8 cellular contexts compared by ENCODE assay signal in genomic region chr4:78864405-78865024, GRCh38.
DNase-seq lines count a peak whose midpoint lies in the region; ATAC-seq and TF ChIP-seq lines count a peak whose summit lies in the region.

No MANE protein-coding gene starts in this region.

- H3K79me2 ChIP-seq in Loucy (ENCODE audit: insufficient read depth, low read length), result peaks cover 11% of the 10 kb centered on the region; the same call in 1 of the 2 replicates

- CTCF ChIA-PET in Panc1 (lab: Charles Lee), result no interaction called here

- peaks cover 82% of the 10 kb centered on the region for H3K36me3 ChIP-seq in Loucy (ENCODE audit: insufficient read depth, low read length)
- 0 out of 2 replicates have a peak, but pooled peaks cover 3% of the 10 kb centered on the region for H3K36me3 ChIP-seq in Panc1 (ENCODE audit: control insufficient read depth, insufficient read depth, low read length)
- peaks cover 0 to 7% (median 1%) of the 10 kb centered on the region in 4 donors for H3K36me3 ChIP-seq in right lobe of liver
- no peaks in the 10 kb centered on the region for H3K36me3 ChIP-seq in uterus

- H3K4me1 ChIP-seq in Loucy (ENCODE audit: insufficient read depth, low read length, poor library complexity, severe bottlenecking) (peaks cover 3% of the 10 kb centered on the region), Panc1 (ENCODE audit: control insufficient read depth, insufficient read depth, low read length) (no peaks in the 10 kb centered on the region), right lobe of liver (peaks cover 0 to 10% (median 4%) of the 10 kb centered on the region in 4 donors), uterus (no peaks in the 10 kb centered on the region)

- H4K20me1 ChIP-seq in Loucy (ENCODE audit: insufficient read depth, low read length, poor library complexity, severe bottlenecking), result peaks cover 5% of the 10 kb centered on the region

- H3K27me3 ChIP-seq in Loucy (ENCODE audit: insufficient read depth, low read length, poor library complexity, severe bottlenecking), result no peaks in the 10 kb centered on the region
- no peaks in the 10 kb centered on the region for H3K27me3 ChIP-seq in Panc1 (ENCODE audit: control insufficient read depth, insufficient read depth, low read length)
- no peaks in the 10 kb centered on the region for H3K27me3 ChIP-seq in right lobe of liver
- H3K27me3 ChIP-seq in uterus, result no peaks in the 10 kb centered on the region

- H3K4me2 ChIP-seq in Loucy (ENCODE audit: low read depth, low read length, poor library complexity, severe bottlenecking), result no peak overlapping the region

- H3K27ac ChIP-seq in Panc1 (ENCODE audit: low read length) (no peak overlapping the region), coronary artery (peak overlapping the region in 1 of 2 donors; percentile 5), right lobe of liver (peak overlapping the region in 1 of 3 donors; percentile 25), uterus (no peak overlapping the region)

- TF ChIP-seq POLR2A in right lobe of liver (IDR thresholded peaks at IDR 0.05) (no peak), uterus (IDR thresholded peaks at IDR 0.05) (no peak)

- intact Hi-C loops in Panc1 (cut with micrococcal nuclease; ENCODE audit: unreplicated experiment), result loop anchor here (1.0 kb wide), 1 partner anchor 252 kb away; no protein-coding TSS in a partner anchor
- intact Hi-C loops in right lobe of liver (cut with DNase I), result no loop called here
- intact Hi-C loops in uterus (cut with DNase I; ENCODE audit: low total_unique reads), result loop anchor here (10.0 kb wide), 1 partner anchor 230 kb away; no protein-coding TSS in a partner anchor

- no peaks in the 10 kb centered on the region for H3K9me2 ChIP-seq in Loucy (replicated peaks; ENCODE audit: low read depth, low read length)

- WGBS in right lobe of liver (ENCODE audit: insufficient coverage, low coverage, low lambda C conversion rate, missing lambda C conversion rate), result 32% methylated on average over 3 of the region's 3 CpGs

- in situ Hi-C loops in Panc1 (cut with HindIII; ENCODE audit: low pct_unique_long_range_greater_than_20kb, low sequenced_read_pairs), result no loop called here

- peak; percentile 84 for TF ChIP-seq CTCF in Loucy (conservative IDR thresholded peaks at IDR 0.05; ENCODE audit: low read length)
- TF ChIP-seq CTCF in Panc1 (IDR thresholded peaks at IDR 0.05), result peak; percentile 61; the same call in 1 of the 2 replicates
- TF ChIP-seq CTCF in coronary artery (IDR thresholded peaks at IDR 0.05), result peak; percentile 42
- peak; percentile 76 to 86 (median 80) for TF ChIP-seq CTCF in right lobe of liver (IDR thresholded peaks at IDR 0.05)
- TF ChIP-seq CTCF in uterus (IDR thresholded peaks at IDR 0.05), result peak; percentile 63 to 78 (median 74)

- no peak overlapping the region for H2AFZ ChIP-seq in Loucy (ENCODE audit: low read length)

- H3F3A ChIP-seq in Loucy (ENCODE audit: low read depth), result no peaks in the 10 kb centered on the region

- peak; percentile 73 for DNase-seq in COR-L47 (lab: John Stamatoyannopoulos, UW)
- peak; percentile 41 for DNase-seq in Panc1 (ENCODE audit: low read depth, low spot score)
- no peak for DNase-seq in coronary artery (ENCODE audit: low spot score)
- DNase-seq in right lobe of liver, result no peak
- DNase-seq in uterus, result peak in 1 of 2 donors; percentile 20

- H3K9ac ChIP-seq in Loucy (ENCODE audit: low read depth, low read length, poor library complexity, severe bottlenecking), result no peak overlapping the region

- ATAC-seq in GM19351 (IDR thresholded peaks at IDR 0.05; ENCODE audit: unreplicated experiment) (peak; percentile 71), Panc1 (no peak; the same call in 1 of the 2 replicates), right lobe of liver (peak; percentile 75 to 84 (median 80)), HG03439 (IDR thresholded peaks at IDR 0.05; ENCODE audit: unreplicated experiment) (no peak)

- POLR2A ChIA-PET in Panc1 (lab: Charles Lee), result interaction anchor here (0.6 kb wide), 1 partner anchor 108 kb away, joined by 3 read pairs; no protein-coding TSS in a partner anchor

- no TSS peak for BruUV-seq in Panc1 (replicated peaks; lab: Mats Ljungman, UMichigan)

- no peak overlapping the region for H3K4me3 ChIP-seq in Loucy (ENCODE audit: low read length, poor library complexity, severe bottlenecking)
- H3K4me3 ChIP-seq in Panc1 (ENCODE audit: low read depth in 2 of 2, low read length in 2 of 2), result no peak overlapping the region
- H3K4me3 ChIP-seq in coronary artery, result no peak overlapping the region
- no peak overlapping the region for H3K4me3 ChIP-seq in right lobe of liver
- no peak overlapping the region for H3K4me3 ChIP-seq in uterus

- H3K9me3 ChIP-seq in Loucy (ENCODE audit: insufficient read depth, low read depth, low read length) (no peaks in the 10 kb centered on the region), Panc1 (ENCODE audit: control insufficient read depth, insufficient read depth, low read depth, low read length) (no peaks in the 10 kb centered on the region), right lobe of liver (no peaks in the 10 kb centered on the region), uterus (no peaks in the 10 kb centered on the region)

Comparison
In these comparisons a context has a peak if more than half of its experiments do, and no peak if none do; other contexts are left out.
1. DNase-seq: peak in COR-L47 (single experiment) and Panc1 (single experiment); none in coronary artery (single experiment) and right lobe of liver (0 of 3).
2. ATAC-seq: peak in GM19351 (single experiment) and right lobe of liver (4 of 4); none in Panc1 (single experiment) and HG03439 (single experiment).
3. intact Hi-C loops: an anchor here in Panc1 (1.0 kb wide) and uterus (10.0 kb wide); none called in right lobe of liver.
4. Peak in every context shown above with its lines, with median percentiles within 50 percentile points of each other: CTCF ChIP-seq.